8 cellular contexts compared by ENCODE assay signal in the genomic region with DNA sequence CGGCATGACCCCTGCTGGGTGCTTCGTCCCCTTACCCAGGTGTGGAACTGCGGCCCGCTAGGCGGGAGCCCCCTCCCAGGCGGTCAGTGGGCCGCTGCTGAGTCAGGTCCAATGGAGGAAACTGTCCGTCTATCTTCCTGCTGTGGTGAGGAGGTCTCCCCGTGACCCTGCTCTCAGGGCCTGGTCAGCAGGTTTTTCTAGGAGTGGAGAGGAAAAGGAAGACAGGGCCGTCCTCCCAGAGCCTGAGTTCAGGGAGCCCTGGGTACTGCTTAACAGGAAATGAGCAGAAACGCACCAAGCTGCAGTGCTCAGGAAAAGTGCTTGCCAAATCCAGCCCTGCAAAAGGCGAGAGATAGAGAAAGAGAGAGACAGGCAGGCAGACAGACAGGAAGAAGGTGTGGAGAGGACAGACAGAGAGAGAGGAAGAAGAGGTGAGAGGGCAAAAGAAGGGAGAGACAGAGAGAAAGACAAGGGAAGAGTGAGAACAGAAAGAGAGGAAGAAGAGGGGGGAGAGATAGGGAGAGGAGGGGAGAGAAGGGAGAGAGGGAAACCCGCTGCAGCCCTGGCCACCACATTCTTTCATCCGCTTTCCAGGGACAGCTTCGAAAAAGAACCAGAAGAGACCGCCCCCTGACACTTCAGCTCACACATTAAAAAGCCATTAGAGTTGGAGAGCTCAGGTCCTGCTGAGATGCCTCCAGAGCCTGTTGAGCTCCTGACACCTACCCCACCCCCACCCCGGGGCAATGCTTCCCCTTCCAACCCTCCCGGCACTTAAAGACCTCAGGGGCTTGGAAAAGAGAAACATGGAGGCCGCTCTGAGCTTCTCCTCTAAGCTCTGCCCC. TPM values are rescaled to one million over a fixed set of nuclear protein-coding genes. Genes with fewer than 3 reads are reported as not detected.
DNase-seq lines count a peak whose midpoint lies in the region; ATAC-seq and TF ChIP-seq lines count a peak whose summit lies in the region.

No MANE protein-coding gene starts in this region.

- peak overlapping the region in 2 of 4 donors; percentile 13 to 18 for H3K4me3 ChIP-seq in gastrocnemius medialis

- intact Hi-C loops in activated T-helper 2 cell treated with anti-CD3 and anti-CD28 coated beads, Interferon-gamma antibody, Interleukin-2, Interleukin-4, amounts not matched to agents 10 μg/mL and 5 μg/mL and 100 μg/mL, durations not matched to agents 14 hours and 24 hours and 36 hours (cut with micrococcal nuclease) = no loop called here
- intact Hi-C loops in gastrocnemius medialis (cut with DNase I; ENCODE audit: low total_unique reads) = loop anchor here (2.0 kb wide), 1 partner anchor 15 kb away; no protein-coding TSS in a partner anchor

- no peak for ATAC-seq in gastrocnemius medialis
- ATAC-seq in HG03196 (IDR thresholded peaks at IDR 0.05; ENCODE audit: unreplicated experiment) = no peak

- no peak for TF ChIP-seq POLR2A in gastrocnemius medialis (IDR thresholded peaks at IDR 0.05)

- no peaks in the 10 kb centered on the region; the same call in 1 of the 2 replicates for H3K36me3 Mint-ChIP-seq in HFFc6 (ENCODE audit: low read depth)
- peaks cover 22% of the 10 kb centered on the region for H3K36me3 Mint-ChIP-seq in activated T-helper 2 cell treated with anti-CD3 and anti-CD28 coated beads, Interferon-gamma antibody, Interleukin-2, Interleukin-4, amounts not matched to agents 10 μg/mL and 5 μg/mL and 100 μg/mL, durations not matched to agents 14 hours and 24 hours and 36 hours (ENCODE audit: low read depth)

- peak overlapping the region; percentile 62 for H3K4me3 Mint-ChIP-seq in HFFc6
- no peak overlapping the region for H3K4me3 Mint-ChIP-seq in activated T-helper 2 cell treated with anti-CD3 and anti-CD28 coated beads, Interferon-gamma antibody, Interleukin-2, Interleukin-4, amounts not matched to agents 10 μg/mL and 5 μg/mL and 100 μg/mL, durations not matched to agents 14 hours and 24 hours and 36 hours (ENCODE audit: low read depth)

- no peak for TF ChIP-seq CTCF in HFFc6 (IDR thresholded peaks at IDR 0.05)
- no peak for TF ChIP-seq CTCF in gastrocnemius medialis (IDR thresholded peaks at IDR 0.05 in 4 of 5, conservative IDR thresholded peaks at IDR 0.05 in 1 of 5)

- DNase-seq in HFFc6 = peak; percentile 13
- no peak for DNase-seq in activated T-helper 2 cell treated with anti-CD3 and anti-CD28 coated beads, Interferon-gamma antibody, Interleukin-2, Interleukin-4, amounts not matched to agents 10 μg/mL and 5 μg/mL and 100 μg/mL, durations not matched to agents 14 hours and 24 hours and 36 hours (ENCODE audit: low spot score)
- DNase-seq in hepatic stellate cell (ENCODE audit: low spot score) = peak; percentile 46
- peak in 1 of 2 donors; percentile 47 for DNase-seq in gastrocnemius medialis
- no peak for DNase-seq in HCEC 1CT
- no peak for DNase-seq in activated CD8-positive, alpha-beta memory T cell treated with anti-CD3 and anti-CD28 coated beads, Interleukin-2, amount 50 U/mL, for 4 hours
- DNase-seq in DMS53 treated with DMSO at 0.1 percent for 48 hours (lab: John Stamatoyannopoulos, UW; ENCODE audit: unreplicated experiment) = no peak

- H3K9me3 Mint-ChIP-seq in HFFc6 = no peaks in the 10 kb centered on the region
- no peaks in the 10 kb centered on the region for H3K9me3 Mint-ChIP-seq in activated T-helper 2 cell treated with anti-CD3 and anti-CD28 coated beads, Interferon-gamma antibody, Interleukin-2, Interleukin-4, amounts not matched to agents 10 μg/mL and 5 μg/mL and 100 μg/mL, durations not matched to agents 14 hours and 24 hours and 36 hours

- H3K27me3 Mint-ChIP-seq in HFFc6 (ENCODE audit: insufficient read depth) = peaks cover 3% of the 10 kb centered on the region; the same call in 1 of the 2 replicates
- no peaks in the 10 kb centered on the region for H3K27me3 Mint-ChIP-seq in activated T-helper 2 cell treated with anti-CD3 and anti-CD28 coated beads, Interferon-gamma antibody, Interleukin-2, Interleukin-4, amounts not matched to agents 10 μg/mL and 5 μg/mL and 100 μg/mL, durations not matched to agents 14 hours and 24 hours and 36 hours (ENCODE audit: low read depth)

- in situ Hi-C loops in gastrocnemius medialis (cut with MboI; ENCODE audit: low sequenced_read_pairs in 4 of 4) = no loop called here

- no peaks in the 10 kb centered on the region for H3K27me3 ChIP-seq in gastrocnemius medialis

- peaks cover 0 to 4% of the 10 kb centered on the region in 2 donors for H3K36me3 ChIP-seq in gastrocnemius medialis

- H3K9me3 ChIP-seq in gastrocnemius medialis = no peaks in the 10 kb centered on the region

- peak overlapping the region; percentile 88 for H3K27ac Mint-ChIP-seq in HFFc6
- peak overlapping the region; percentile 50 for H3K27ac Mint-ChIP-seq in activated T-helper 2 cell treated with anti-CD3 and anti-CD28 coated beads, Interferon-gamma antibody, Interleukin-2, Interleukin-4, amounts not matched to agents 10 μg/mL and 5 μg/mL and 100 μg/mL, durations not matched to agents 14 hours and 24 hours and 36 hours

- peak overlapping the region; percentile 83 to 90 (median 86) for H3K27ac ChIP-seq in gastrocnemius medialis

- peaks cover 56 to 73% of the 10 kb centered on the region in 2 donors for H3K4me1 ChIP-seq in gastrocnemius medialis

- peaks cover 55% of the 10 kb centered on the region for H3K4me1 Mint-ChIP-seq in HFFc6 (ENCODE audit: low read depth)
- peaks cover 27% of the 10 kb centered on the region for H3K4me1 Mint-ChIP-seq in activated T-helper 2 cell treated with anti-CD3 and anti-CD28 coated beads, Interferon-gamma antibody, Interleukin-2, Interleukin-4, amounts not matched to agents 10 μg/mL and 5 μg/mL and 100 μg/mL, durations not matched to agents 14 hours and 24 hours and 36 hours (ENCODE audit: low read depth)

RNA-seq across cellular contexts. Expression of a gene that starts 10.1 kb away (rescaled TPM):
- 100 to 1,000 TPM; 102 to 126 (median 110) TPM for total RNA-seq in HFFc6 (2021; fragmentation: NEBNext Ultra II Directional; extraction: Animal tissue kit (Norgen Biotek cat#: 25700))
- 49.2 and 56.3 TPM in 2 replicates for total RNA-seq in activated T-helper 2 cell treated with anti-CD3 and anti-CD28 coated beads, Interferon-gamma antibody, Interleukin-2, Interleukin-4, amounts not matched to agents 10 μg/mL and 5 μg/mL and 100 μg/mL, durations not matched to agents 14 hours and 24 hours and 36 hours
- total RNA-seq in gastrocnemius medialis = 10 to 100 TPM; 11.6 to 19.4 (median 15.8) TPM

RNA-seq across cellular contexts. Expression of a gene that starts 12.2 kb away (rescaled TPM):
- 10 to 100 TPM; 18.3 to 26.3 (median 24.4) TPM for total RNA-seq in HFFc6 (2021; fragmentation: NEBNext Ultra II Directional; extraction: Animal tissue kit (Norgen Biotek cat#: 25700))
- 81.9 and 87.8 TPM in 2 replicates for total RNA-seq in activated T-helper 2 cell treated with anti-CD3 and anti-CD28 coated beads, Interferon-gamma antibody, Interleukin-2, Interleukin-4, amounts not matched to agents 10 μg/mL and 5 μg/mL and 100 μg/mL, durations not matched to agents 14 hours and 24 hours and 36 hours
- total RNA-seq in gastrocnemius medialis = 10 to 100 TPM in 2 of 4 donors, 1 to 10 TPM in 2; 7.3 to 15.8 (median 9.7) TPM

RNA-seq across cellular contexts. Expression of a gene that starts 46.9 kb away (rescaled TPM):
- 10 to 100 TPM; 11.7 to 15.0 (median 12.1) TPM for total RNA-seq in HFFc6 (2021; fragmentation: NEBNext Ultra II Directional; extraction: Animal tissue kit (Norgen Biotek cat#: 25700))
- total RNA-seq in activated T-helper 2 cell treated with anti-CD3 and anti-CD28 coated beads, Interferon-gamma antibody, Interleukin-2, Interleukin-4, amounts not matched to agents 10 μg/mL and 5 μg/mL and 100 μg/mL, durations not matched to agents 14 hours and 24 hours and 36 hours = 19.3 and 20.2 TPM in 2 replicates
- total RNA-seq in gastrocnemius medialis = 1 to 10 TPM; 2.7 to 3.1 (median 3.0) TPM

RNA-seq across cellular contexts. Expression of a gene that starts 51.6 kb away (rescaled TPM):
- total RNA-seq in HFFc6 (2021; fragmentation: NEBNext Ultra II Directional; extraction: Animal tissue kit (Norgen Biotek cat#: 25700)) = 1 to 10 TPM in 4 of 6 experiments, under 1 TPM in 2; 0.24 to 2.7 (median 1.9) TPM
- total RNA-seq in activated T-helper 2 cell treated with anti-CD3 and anti-CD28 coated beads, Interferon-gamma antibody, Interleukin-2, Interleukin-4, amounts not matched to agents 10 μg/mL and 5 μg/mL and 100 μg/mL, durations not matched to agents 14 hours and 24 hours and 36 hours = 15.4 and 17.1 TPM in 2 replicates
- total RNA-seq in gastrocnemius medialis = 1 to 10 TPM in 2 of 4 donors, under 1 TPM in 1, not detected in 1; 0.94 to 2.1 (median 1.3) TPM

Comparison
In these comparisons a context has a peak if more than half of its experiments do, and no peak if none do; other contexts are left out.
1. DNase-seq: peak in HFFc6 (single experiment) and hepatic stellate cell (single experiment); none in activated T-helper 2 cell treated with anti-CD3 and anti-CD28 coated beads, Interferon-gamma antibody, Interleukin-2, Interleukin-4, amounts not matched to agents 10 μg/mL and 5 μg/mL and 100 μg/mL, durations not matched to agents 14 hours and 24 hours and 36 hours (single experiment), HCEC 1CT (single experiment), activated CD8-positive, alpha-beta memory T cell treated with anti-CD3 and anti-CD28 coated beads, Interleukin-2, amount 50 U/mL, for 4 hours (single experiment) and DMS53 treated with DMSO at 0.1 percent for 48 hours (single experiment).